ENCODE assay signal across 1 cellular context in genomic region chr11:134818531-134818930, GRCh38.
TF ChIP-seq lines count a peak whose summit lies in the region.

No MANE protein-coding gene starts in this region.

TF ChIP-seq in HCT116, 20 proteins besides CTCF, POLR2A, EP300 and RAD21 (continued from another document):
- TF ChIP-seq REST (IDR thresholded peaks at IDR 0.05; ENCODE audit: low read depth) = no peak
- no peak for TF ChIP-seq EZH2 (IDR thresholded peaks at IDR 0.05)
- TF ChIP-seq POLR2AphosphoS5 (IDR thresholded peaks at IDR 0.05; ENCODE audit: low read depth, low read length) = no peak
- no peak for TF ChIP-seq EZH2phosphoT487 (IDR thresholded peaks at IDR 0.05; ENCODE audit: borderline replicate concordance)
- TF ChIP-seq SRF (IDR thresholded peaks at IDR 0.05; ENCODE audit: low read depth) = no peak
- TF ChIP-seq FOSL1 (IDR thresholded peaks at IDR 0.05; ENCODE audit: low read depth) = no peak
- TF ChIP-seq TCF7L2 (IDR thresholded peaks at IDR 0.05; ENCODE audit: borderline replicate concordance, extremely low read depth, insufficient read depth, insufficient read length) = no peak
- TF ChIP-seq SP1 (IDR thresholded peaks at IDR 0.05; ENCODE audit: low read depth) = no peak
- TF ChIP-seq ZBTB33 (IDR thresholded peaks at IDR 0.05; ENCODE audit: extremely low read depth, insufficient replicate concordance, low read length) = no peak
